In genomic region chr5:38468202-38468656, GRCh38 we compare ENCODE assay signal across 9 cellular contexts.
DNase-seq lines count a peak whose midpoint lies in the region; ATAC-seq and TF ChIP-seq lines count a peak whose summit lies in the region.
"Had no signal": no experiment of that assay in that cellular context is flagged by ENCODE, and none has a peak within 500 bp of the region (broad histone marks: within the 10 kb centered on the region; RNA-seq: fewer than 3 reads in every experiment).

No MANE protein-coding gene starts in this region.

- H3K4me1 ChIP-seq in stomach smooth muscle (ENCODE audit: control insufficient read depth, insufficient read depth, low read length), result peaks cover 69% of the 10 kb centered on the region

- CTCF ChIA-PET in MCF 10A (lab: Yijun Ruan, JAX), result interaction anchor here (0.6 to 3.1 kb wide), 13 partner anchors 10 to 550 kb away, joined by 3 to 16 read pairs (median 3); no protein-coding TSS in a partner anchor

- no peaks in the 10 kb centered on the region for H3K27me3 Mint-ChIP-seq in MCF 10A (ENCODE audit: insufficient read depth, unreplicated experiment)

- DNase-seq in HFF-Myc (ENCODE audit: extremely low read depth, low read depth) (peak; percentile 48), MCF 10A (ENCODE audit: unreplicated experiment) (peak; percentile 87), NCI-H2171 (lab: John Stamatoyannopoulos, UW) (no peak), hippocampal formation (lab: John Stamatoyannopoulos, UW) (no peak), SKM-1 (lab: John Stamatoyannopoulos, UW; ENCODE audit: unreplicated experiment) (no peak)
- DNase-seq: NCI-H1417 treated with DMSO at 0.1 percent for 48 hours had no signal

- peaks cover 21% of the 10 kb centered on the region for H3K4me1 Mint-ChIP-seq in MCF 10A (ENCODE audit: insufficient read depth, unreplicated experiment)

- peak overlapping the region; percentile 75 for H3K27ac Mint-ChIP-seq in MCF 10A (ENCODE audit: low read depth, unreplicated experiment)

- no peak for TF ChIP-seq CTCF in HFF-Myc (IDR thresholded peaks at IDR 0.05; ENCODE audit: low read depth, low read length, missing control alignments)
- no peak for TF ChIP-seq CTCF in MCF 10A (IDR thresholded peaks at IDR 0.05; ENCODE audit: unreplicated experiment)

- POLR2A ChIA-PET in MCF 10A (lab: Yijun Ruan, JAX), result interaction anchor here (1.0 to 2.2 kb wide), 5 partner anchors 12 to 89 kb away, joined by 3 to 13 read pairs (median 4); no protein-coding TSS in a partner anchor

- ATAC-seq in HG02840 (IDR thresholded peaks at IDR 0.05; ENCODE audit: low FRiP score, unreplicated experiment), result no peak

- H3K9me3 ChIP-seq in stomach smooth muscle (ENCODE audit: control insufficient read depth in 2 of 2, low read length in 2 of 2), result no peaks in the 10 kb centered on the region

- H3K27me3 ChIP-seq in layer of hippocampus (ENCODE audit: control insufficient read depth, insufficient read depth, low read length) (no peaks in the 10 kb centered on the region), stomach smooth muscle (ENCODE audit: control insufficient read depth in 1 of 2, insufficient read depth in 2 of 2, low read length in 2 of 2) (no peaks in the 10 kb centered on the region)

- BruUV-seq in MCF 10A (replicated peaks; lab: Mats Ljungman, UMichigan), result no TSS peak

- no peaks in the 10 kb centered on the region for H3K36me3 Mint-ChIP-seq in MCF 10A (ENCODE audit: insufficient read depth, unreplicated experiment)

- H3K9ac ChIP-seq in stomach smooth muscle (ENCODE audit: low read length in 2 of 2), result peak overlapping the region in 1 of 2 donors; percentile 36

- H3K27ac ChIP-seq in layer of hippocampus (ENCODE audit: low read depth, low read length), result peak overlapping the region; percentile 9
- peak overlapping the region; percentile 70 for H3K27ac ChIP-seq in stomach smooth muscle (ENCODE audit: low read length)

- H3K36me3 ChIP-seq in stomach smooth muscle (ENCODE audit: control insufficient read depth in 2 of 2, insufficient read depth in 2 of 2, low read length in 2 of 2), result no peaks in the 10 kb centered on the region

- H3K9me3 Mint-ChIP-seq in MCF 10A (ENCODE audit: unreplicated experiment), result no peaks in the 10 kb centered on the region

- no peak overlapping the region for H3K4me3 Mint-ChIP-seq in MCF 10A (ENCODE audit: unreplicated experiment)

- intact Hi-C loops in MCF 10A (cut with micrococcal nuclease), result no loop called here

- H3K4me3 ChIP-seq in HFF-Myc (replicated peaks; ENCODE audit: low read depth, low read length), result no peak overlapping the region
- peak overlapping the region in 1 of 2 donors; percentile 22 for H3K4me3 ChIP-seq in stomach smooth muscle (ENCODE audit: low read length in 2 of 2)

Comparison
In these comparisons a context has a peak if more than half of its experiments do, and no peak if none do; other contexts are left out.
1. DNase-seq: peak in HFF-Myc (single experiment) and MCF 10A (single experiment); none in NCI-H2171 (single experiment), hippocampal formation (0 of 2) and SKM-1 (single experiment).